16 cellular contexts compared by ENCODE assay signal in the genomic region with DNA sequence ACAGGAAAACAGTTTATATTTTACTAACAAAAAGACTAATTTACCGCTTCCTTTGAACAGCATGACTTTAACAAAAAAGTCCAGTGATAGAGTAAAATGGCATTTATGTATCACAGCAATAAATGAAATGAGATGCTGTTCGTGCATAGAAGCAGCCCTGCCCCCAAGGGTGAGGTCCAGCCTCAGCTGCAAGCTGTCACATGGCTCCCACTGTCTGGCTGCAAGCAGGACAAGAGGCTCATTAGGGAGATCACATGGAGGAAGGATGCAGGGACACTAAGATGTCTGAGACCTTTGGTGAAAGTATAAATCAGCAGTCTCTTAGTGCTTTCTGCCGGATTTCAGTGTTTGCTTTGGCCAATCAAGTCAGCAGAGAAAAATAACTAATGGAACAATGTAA. TPM values are rescaled to one million over a fixed set of nuclear protein-coding genes. Genes with fewer than 3 reads are reported as not detected.
DNase-seq lines count a peak whose midpoint lies in the region; ATAC-seq and TF ChIP-seq lines count a peak whose summit lies in the region.
"Had no signal": no experiment of that assay in that cellular context is flagged by ENCODE, and none has a peak within 500 bp of the region (broad histone marks: within the 10 kb centered on the region; RNA-seq: fewer than 3 reads in every experiment).

No MANE protein-coding gene starts in this region.

- peaks cover 38% of the 10 kb centered on the region for H3K4me1 Mint-ChIP-seq in nephron progenitor cell
- H3K4me1 Mint-ChIP-seq in stimulated activated memory B cell treated with anti-CD40 and anti-IgM and Interleukin-4, amounts not matched to agents 10 μg/mL and 1 μg/mL and 100 μg/mL, for 72 hours, result no peaks in the 10 kb centered on the region
- H3K4me1 Mint-ChIP-seq: CD4-positive, CD25-positive, alpha-beta regulatory T cell; natural killer cell had no signal

- ATAC-seq in HG03469 (IDR thresholded peaks at IDR 0.05; ENCODE audit: unreplicated experiment), result no peak
- no peak for ATAC-seq in stimulated activated memory B cell treated with anti-CD40 and anti-IgM and Interleukin-4, amounts not matched to agents 10 μg/mL and 1 μg/mL and 100 μg/mL, for 72 hours
- ATAC-seq: HCT116, natural killer cell, PC-3 had no signal

- H3K4me3 Mint-ChIP-seq in nephron progenitor cell, result no peak overlapping the region
- no peak overlapping the region for H3K4me3 Mint-ChIP-seq in stimulated activated memory B cell treated with anti-CD40 and anti-IgM and Interleukin-4, amounts not matched to agents 10 μg/mL and 1 μg/mL and 100 μg/mL, for 72 hours
- H3K4me3 Mint-ChIP-seq: CD4-positive, CD25-positive, alpha-beta regulatory T cell; natural killer cell had no signal

- peaks cover 19% of the 10 kb centered on the region for H3K9me3 Mint-ChIP-seq in nephron progenitor cell
- no peaks in the 10 kb centered on the region for H3K9me3 Mint-ChIP-seq in stimulated activated memory B cell treated with anti-CD40 and anti-IgM and Interleukin-4, amounts not matched to agents 10 μg/mL and 1 μg/mL and 100 μg/mL, for 72 hours
- H3K9me3 Mint-ChIP-seq: natural killer cell had no signal

- DNase-seq in EH (ENCODE audit: low read depth), result peak; percentile 79
- peak; percentile 72 for DNase-seq in NCI-H69 (lab: John Stamatoyannopoulos, UW)
- peak; percentile 34 for DNase-seq in dermis blood vessel endothelial cell
- DNase-seq in nephron progenitor cell, result no peak
- DNase-seq in H4 (ENCODE audit: low spot score), result no peak
- DNase-seq in NOMO-1 treated with DMSO at 0.1 percent for 48 hours (lab: John Stamatoyannopoulos, UW; ENCODE audit: unreplicated experiment), result no peak
- DNase-seq: activated CD4-positive, alpha-beta T cell treated with anti-CD3 and anti-CD28 coated beads, Interleukin-2, amount 50 U/mL, for 1 hour; CD4-positive, CD25-positive, alpha-beta regulatory T cell; effector CD8-positive, alpha-beta T cell; natural killer cell; NCI-H345; PC-3 had no signal

- H3K27me3 Mint-ChIP-seq in nephron progenitor cell (ENCODE audit: low read depth, poor library complexity), result peaks cover 3% of the 10 kb centered on the region
- peaks cover 21% of the 10 kb centered on the region for H3K27me3 Mint-ChIP-seq in stimulated activated memory B cell treated with anti-CD40 and anti-IgM and Interleukin-4, amounts not matched to agents 10 μg/mL and 1 μg/mL and 100 μg/mL, for 72 hours

- peak overlapping the region; percentile 17 for H3K27ac Mint-ChIP-seq in nephron progenitor cell
- H3K27ac Mint-ChIP-seq in stimulated activated memory B cell treated with anti-CD40 and anti-IgM and Interleukin-4, amounts not matched to agents 10 μg/mL and 1 μg/mL and 100 μg/mL, for 72 hours, result no peak overlapping the region
- H3K27ac Mint-ChIP-seq: CD4-positive, CD25-positive, alpha-beta regulatory T cell; natural killer cell had no signal

- peaks cover 84% of the 10 kb centered on the region for H3K36me3 Mint-ChIP-seq in nephron progenitor cell (ENCODE audit: low read depth)
- no peaks in the 10 kb centered on the region for H3K36me3 Mint-ChIP-seq in stimulated activated memory B cell treated with anti-CD40 and anti-IgM and Interleukin-4, amounts not matched to agents 10 μg/mL and 1 μg/mL and 100 μg/mL, for 72 hours
- H3K36me3 Mint-ChIP-seq: CD4-positive, CD25-positive, alpha-beta regulatory T cell; natural killer cell had no signal

- TF ChIP-seq CTCF in nephron progenitor cell (IDR thresholded peaks at IDR 0.05), result no peak

RNA-seq across cellular contexts. Expression of a gene that starts 23.0 kb away (rescaled TPM):
- not detected in 2 replicates for total RNA-seq in dermis blood vessel endothelial cell
- not detected in 2 replicates for total RNA-seq in H4 (2014; rRNA removed; shearing (Covaris generic))
- total RNA-seq: CD4-positive, CD25-positive, alpha-beta regulatory T cell; natural killer cell; PC-3; T-helper 2 cell treated with Interferon-gamma antibody and Interleukin-4, amounts not matched to agents 100 ng/mL and 5 ng/mL, for 36 hours had no signal

Comparison
In these comparisons a context has a peak if more than half of its experiments do, and no peak if none do; other contexts are left out.
1. DNase-seq: peak in EH (single experiment), NCI-H69 (single experiment) and dermis blood vessel endothelial cell (single experiment); none in nephron progenitor cell (single experiment), H4 (single experiment) and NOMO-1 treated with DMSO at 0.1 percent for 48 hours (single experiment).